ENCODE assay signal across 16 cellular contexts in genomic region chr6:166009385-166010031, GRCh38.
DNase-seq lines count a peak whose midpoint lies in the region; ATAC-seq and TF ChIP-seq lines count a peak whose summit lies in the region.
"Had no signal": no experiment of that assay in that cellular context is flagged by ENCODE, and none has a peak within 500 bp of the region (broad histone marks: within the 10 kb centered on the region; RNA-seq: fewer than 3 reads in every experiment).

No MANE protein-coding gene starts in this region.

- H3K4me3 Mint-ChIP-seq in activated CD4-positive, alpha-beta T cell treated with anti-CD3 and anti-CD28 coated beads, Interleukin-2, amount 10 ng/mL, durations not matched to agents 24 days and 14 days = no peak overlapping the region
- H3K4me3 Mint-ChIP-seq in glutamatergic neuron (ENCODE audit: unreplicated experiment) = peak overlapping the region; percentile 86
- H3K4me3 Mint-ChIP-seq: activated naive CD4-positive, alpha-beta T cell treated with anti-CD3 and anti-CD28 coated beads for 36 hours; CD8-positive, alpha-beta T cell had no signal

- H3K4me2 ChIP-seq in smooth muscle cell = peak overlapping the region; percentile 84

- H3K4me1 Mint-ChIP-seq in activated CD4-positive, alpha-beta T cell treated with anti-CD3 and anti-CD28 coated beads, Interleukin-2, amount 10 ng/mL, durations not matched to agents 24 days and 14 days = no peaks in the 10 kb centered on the region
- peaks cover 20% of the 10 kb centered on the region for H3K4me1 Mint-ChIP-seq in glutamatergic neuron (ENCODE audit: low read depth, unreplicated experiment)

- H2AFZ ChIP-seq in smooth muscle cell (ENCODE audit: low read depth) = peak overlapping the region; percentile 68

- H3K4me3 ChIP-seq in smooth muscle cell = peak overlapping the region; percentile 54

- no peak overlapping the region for H3K27ac ChIP-seq in smooth muscle cell (ENCODE audit: low read depth)
- H3K27ac ChIP-seq: thoracic aorta had no signal

- no peak for ATAC-seq in GM21576 (IDR thresholded peaks at IDR 0.05; ENCODE audit: unreplicated experiment)
- ATAC-seq: CD8-positive, alpha-beta T cell had no signal

- no peaks in the 10 kb centered on the region for H3K36me3 ChIP-seq in smooth muscle cell (ENCODE audit: low read depth)
- H3K36me3 ChIP-seq: thoracic aorta had no signal

- peaks cover 43% of the 10 kb centered on the region for H3K27me3 Mint-ChIP-seq in activated CD4-positive, alpha-beta T cell treated with anti-CD3 and anti-CD28 coated beads, Interleukin-2, amount 10 ng/mL, durations not matched to agents 24 days and 14 days
- H3K27me3 Mint-ChIP-seq in glutamatergic neuron (ENCODE audit: unreplicated experiment) = peaks cover 14% of the 10 kb centered on the region

- intact Hi-C loops in activated CD4-positive, alpha-beta T cell treated with anti-CD3 and anti-CD28 coated beads, Interleukin-2, amount 10 ng/mL, durations not matched to agents 24 days and 14 days (cut with micrococcal nuclease) = loop anchor here (5.0 kb wide), 2 partner anchors 158 to 347 kb away; partner anchors contain the start of genes PDE10A and TBXT

- H3K4me1 ChIP-seq in smooth muscle cell (ENCODE audit: low read depth) = peaks cover 17% of the 10 kb centered on the region

- H3K27me3 ChIP-seq in smooth muscle cell (ENCODE audit: low read depth) = peaks cover 25% of the 10 kb centered on the region

- no peaks in the 10 kb centered on the region for H3K9me3 Mint-ChIP-seq in activated CD4-positive, alpha-beta T cell treated with anti-CD3 and anti-CD28 coated beads, Interleukin-2, amount 10 ng/mL, durations not matched to agents 24 days and 14 days
- H3K9me3 Mint-ChIP-seq in glutamatergic neuron (ENCODE audit: unreplicated experiment) = peaks cover 3% of the 10 kb centered on the region
- H3K9me3 Mint-ChIP-seq: activated naive CD4-positive, alpha-beta T cell treated with anti-CD3 and anti-CD28 coated beads for 36 hours; CD8-positive, alpha-beta T cell had no signal

- no peaks in the 10 kb centered on the region for H3K79me2 ChIP-seq in smooth muscle cell (ENCODE audit: low read depth)

- 76% methylated on average over 8 of the region's 8 CpGs for WGBS in smooth muscle cell (ENCODE audit: low lambda C conversion rate)

- TF ChIP-seq CTCF in glutamatergic neuron (IDR thresholded peaks at IDR 0.05; ENCODE audit: partially characterized antibody, unreplicated experiment) (no peak), smooth muscle cell (IDR thresholded peaks at IDR 0.05; ENCODE audit: borderline replicate concordance, insufficient read depth, poor library complexity, severe bottlenecking) (no peak)

- peak; percentile 28 for DNase-seq in activated CD4-positive, alpha-beta T cell treated with anti-CD3 and anti-CD28 coated beads, Interleukin-2, amount 10 ng/mL, durations not matched to agents 24 days and 14 days
- DNase-seq in activated CD4-positive, alpha-beta T cell treated with anti-CD3 and anti-CD28 coated beads, Interleukin-2, amount 50 U/mL, for 48 hours = no peak
- DNase-seq in amniotic epithelial cell (ENCODE audit: low read depth) = peak; percentile 37
- no peak for DNase-seq in glutamatergic neuron
- no peak for DNase-seq in smooth muscle cell (lab: John Stamatoyannopoulos, UW; ENCODE audit: unreplicated experiment)
- DNase-seq in A172 (ENCODE audit: low spot score) = no peak
- DNase-seq in NCI-H2171 treated with DMSO at 0.1 percent for 48 hours (lab: John Stamatoyannopoulos, UW) = no peak
- DNase-seq: 8988T; activated CD4-positive, CD25-positive, alpha-beta regulatory T cell; activated naive CD4-positive, alpha-beta T cell treated with anti-CD3 and anti-CD28 coated beads for 36 hours; CD8-positive, alpha-beta T cell; mesendoderm; NCI-H1694 treated with DMSO at 0.1 percent for 48 hours; NCI-H524 treated with DMSO at 0.1 percent for 48 hours had no signal

- no peaks in the 10 kb centered on the region for H3K9me3 ChIP-seq in smooth muscle cell (replicated peaks; ENCODE audit: low read depth)
- H3K9me3 ChIP-seq: thoracic aorta had no signal

- H3K27ac Mint-ChIP-seq in activated CD4-positive, alpha-beta T cell treated with anti-CD3 and anti-CD28 coated beads, Interleukin-2, amount 10 ng/mL, durations not matched to agents 24 days and 14 days = no peak overlapping the region
- peak overlapping the region; percentile 39 for H3K27ac Mint-ChIP-seq in glutamatergic neuron (ENCODE audit: unreplicated experiment)
- H3K27ac Mint-ChIP-seq: activated naive CD4-positive, alpha-beta T cell treated with anti-CD3 and anti-CD28 coated beads for 36 hours; CD8-positive, alpha-beta T cell had no signal

- no peak overlapping the region for H3K9ac ChIP-seq in smooth muscle cell (ENCODE audit: low read depth)

- no peaks in the 10 kb centered on the region for H4K20me1 ChIP-seq in smooth muscle cell (ENCODE audit: low read depth)

- H3K36me3 Mint-ChIP-seq in activated CD4-positive, alpha-beta T cell treated with anti-CD3 and anti-CD28 coated beads, Interleukin-2, amount 10 ng/mL, durations not matched to agents 24 days and 14 days (ENCODE audit: low read depth) = no peaks in the 10 kb centered on the region
- H3K36me3 Mint-ChIP-seq in glutamatergic neuron (ENCODE audit: unreplicated experiment) = peaks cover 4% of the 10 kb centered on the region
- H3K36me3 Mint-ChIP-seq: CD8-positive, alpha-beta T cell had no signal

- peaks cover 5% of the 10 kb centered on the region for H3F3A ChIP-seq in smooth muscle cell (ENCODE audit: low read depth)

Comparison
In these comparisons a context has a peak if more than half of its experiments do, and no peak if none do; other contexts are left out.
1. DNase-seq: peak in activated CD4-positive, alpha-beta T cell treated with anti-CD3 and anti-CD28 coated beads, Interleukin-2, amount 10 ng/mL, durations not matched to agents 24 days and 14 days (single experiment) and amniotic epithelial cell (single experiment); none in activated CD4-positive, alpha-beta T cell treated with anti-CD3 and anti-CD28 coated beads, Interleukin-2, amount 50 U/mL, for 48 hours (0 of 2), glutamatergic neuron (single experiment), smooth muscle cell (single experiment), A172 (single experiment) and NCI-H2171 treated with DMSO at 0.1 percent for 48 hours (single experiment).